In genomic region chr4:131724847-131725246, GRCh38 we compare ENCODE assay signal across 8 cellular contexts.
DNase-seq lines count a peak whose midpoint lies in the region; ATAC-seq and TF ChIP-seq lines count a peak whose summit lies in the region.
"Not testable (repeated sequence)": the region's sequence is repeated elsewhere in the genome, so short reads cannot be mapped to it uniquely, and the experiment has no call there.

No MANE protein-coding gene starts in this region.

- not testable (repeated sequence) for H3K27me3 Mint-ChIP-seq in activated T-helper 2 cell treated with anti-CD3 and anti-CD28 coated beads, Interferon-gamma antibody, Interleukin-2, Interleukin-4, amounts not matched to agents 10 μg/mL and 5 μg/mL and 100 μg/mL, durations not matched to agents 14 hours and 24 hours and 36 hours (ENCODE audit: low read depth)

- not testable (repeated sequence) for H3K9me3 Mint-ChIP-seq in activated T-helper 2 cell treated with anti-CD3 and anti-CD28 coated beads, Interferon-gamma antibody, Interleukin-2, Interleukin-4, amounts not matched to agents 10 μg/mL and 5 μg/mL and 100 μg/mL, durations not matched to agents 14 hours and 24 hours and 36 hours

- TF ChIP-seq POLR2A in erythroblast (IDR thresholded peaks at IDR 0.05; ENCODE audit: low read length) = not testable (repeated sequence)

- intact Hi-C loops in activated T-helper 2 cell treated with anti-CD3 and anti-CD28 coated beads, Interferon-gamma antibody, Interleukin-2, Interleukin-4, amounts not matched to agents 10 μg/mL and 5 μg/mL and 100 μg/mL, durations not matched to agents 14 hours and 24 hours and 36 hours (cut with micrococcal nuclease); left colon (cut with DNase I, micrococcal nuclease); aorta (cut with DNase I): not testable (repeated sequence)

- peak overlapping the region; percentile 60 for H3K4me3 Mint-ChIP-seq in activated T-helper 2 cell treated with anti-CD3 and anti-CD28 coated beads, Interferon-gamma antibody, Interleukin-2, Interleukin-4, amounts not matched to agents 10 μg/mL and 5 μg/mL and 100 μg/mL, durations not matched to agents 14 hours and 24 hours and 36 hours (ENCODE audit: low read depth)

- H3K9me3 ChIP-seq in aorta (ENCODE audit: control insufficient read depth, low read length) = not testable (repeated sequence)

- ATAC-seq in left colon; aorta (ENCODE audit: low FRiP score): not testable (repeated sequence)

- H3K27ac Mint-ChIP-seq in activated T-helper 2 cell treated with anti-CD3 and anti-CD28 coated beads, Interferon-gamma antibody, Interleukin-2, Interleukin-4, amounts not matched to agents 10 μg/mL and 5 μg/mL and 100 μg/mL, durations not matched to agents 14 hours and 24 hours and 36 hours = not testable (repeated sequence)

- H3K4me1 ChIP-seq in aorta (ENCODE audit: control insufficient read depth in 1 of 2, insufficient read depth in 2 of 2, low read length in 2 of 2) = not testable (repeated sequence)

- not testable (repeated sequence) for H3K27me3 ChIP-seq in aorta (ENCODE audit: control insufficient read depth in 1 of 2, insufficient read depth in 2 of 2, low read length in 1 of 2)

- peak overlapping the region; percentile 34 for H3K4me3 ChIP-seq in GM12865 (ENCODE audit: low read depth, low read length)
- not testable (repeated sequence) for H3K4me3 ChIP-seq in aorta (ENCODE audit: low read length in 2 of 2)

- not testable (repeated sequence) for H3K36me3 ChIP-seq in aorta (ENCODE audit: control insufficient read depth in 1 of 2, insufficient read depth in 2 of 2, low read length in 1 of 2)

- H3K4me1 Mint-ChIP-seq in activated T-helper 2 cell treated with anti-CD3 and anti-CD28 coated beads, Interferon-gamma antibody, Interleukin-2, Interleukin-4, amounts not matched to agents 10 μg/mL and 5 μg/mL and 100 μg/mL, durations not matched to agents 14 hours and 24 hours and 36 hours (ENCODE audit: low read depth) = not testable (repeated sequence)

- WGBS in aorta, 2 donors = 85 to 93% methylated on average over 37 of the region's 37 CpGs

- not testable (repeated sequence) for H3K36me3 Mint-ChIP-seq in activated T-helper 2 cell treated with anti-CD3 and anti-CD28 coated beads, Interferon-gamma antibody, Interleukin-2, Interleukin-4, amounts not matched to agents 10 μg/mL and 5 μg/mL and 100 μg/mL, durations not matched to agents 14 hours and 24 hours and 36 hours (ENCODE audit: low read depth)

- peak; percentile 86 for DNase-seq in GM12865 (ENCODE audit: low read depth)
- DNase-seq in NCI-H1417 (lab: John Stamatoyannopoulos, UW) = peak in 2 of 3 experiments; percentile 4 to 54
- DNase-seq in SK-N-DZ (ENCODE audit: low spot score) = peak; percentile 54
- peak; percentile 50 for DNase-seq in activated T-helper 2 cell treated with anti-CD3 and anti-CD28 coated beads, Interferon-gamma antibody, Interleukin-2, Interleukin-4, amounts not matched to agents 10 μg/mL and 5 μg/mL and 100 μg/mL, durations not matched to agents 14 hours and 24 hours and 36 hours (ENCODE audit: low spot score)
- DNase-seq in erythroblast (lab: John Stamatoyannopoulos, UW) = peak; percentile 56 to 61
- peak; percentile 41 to 53 for DNase-seq in left colon
- DNase-seq in renal cortical epithelial cell (ENCODE audit: low read depth) = peak; percentile 52
- peak; percentile 77 to 90 for DNase-seq in aorta

- H3K27ac ChIP-seq in aorta (ENCODE audit: low read depth in 1 of 2, low read length in 2 of 2) = not testable (repeated sequence)

- TF ChIP-seq CTCF in GM12865 (IDR thresholded peaks at IDR 0.05; ENCODE audit: insufficient read depth, low read depth, low read length, missing control alignments) = not testable (repeated sequence)

Comparison
In these comparisons a context has a peak if more than half of its experiments do, and no peak if none do; other contexts are left out.
1. DNase-seq: peak in every context shown above with its lines; median percentile 86 in GM12865; 84 in aorta; 58 in erythroblast; 54 in SK-N-DZ; 52 in renal cortical epithelial cell; 50 in activated T-helper 2 cell treated with anti-CD3 and anti-CD28 coated beads, Interferon-gamma antibody, Interleukin-2, Interleukin-4, amounts not matched to agents 10 μg/mL and 5 μg/mL and 100 μg/mL, durations not matched to agents 14 hours and 24 hours and 36 hours; 47 in left colon; 29 in NCI-H1417.